ENCODE assay signal across 8 cellular contexts in genomic region chr5:115831163-115831768, GRCh38. TPM values are rescaled to one million over a fixed set of nuclear protein-coding genes. Genes with fewer than 3 reads are reported as not detected.
A peak's percentile ranks its signal among the peaks of the same experiment; 100 is the strongest.
DNase-seq lines count a peak whose midpoint lies in the region; ATAC-seq, FAIRE-seq and TF ChIP-seq lines count a peak whose summit lies in the region.

No MANE protein-coding gene starts in this region.

- DNase-seq in SIG-M5 treated with dmso at 0.1 percent for 504 hours (lab: John Stamatoyannopoulos, UW; ENCODE audit: unreplicated experiment) (peak; percentile 65), SIG-M5 (lab: John Stamatoyannopoulos, UW) (no peak), GM19239 (ENCODE audit: insufficient read length, low spot score) (no peak), SW480 (ENCODE audit: low spot score) (peak; percentile 37), frontal cortex (ENCODE audit: low spot score in 2 of 2) (peak in 1 of 2 donors; percentile 25), psoas muscle (no peak), posterior vena cava (ENCODE audit: low spot score) (no peak)

- TF ChIP-seq CTCF in psoas muscle (IDR thresholded peaks at IDR 0.05): peak; percentile 63

- no peaks in the 10 kb centered on the region for H3K27me3 ChIP-seq in psoas muscle (ENCODE audit: insufficient read depth in 3 of 3, low read length in 2 of 3)

- no peaks in the 10 kb centered on the region for H3K4me1 ChIP-seq in psoas muscle

- FAIRE-seq in GM19239 (lab: Jason Lieb, UNC): peak; percentile 64
- FAIRE-seq in frontal cortex (lab: Jason Lieb, UNC): peak; percentile 77

- H3K4me3 ChIP-seq in psoas muscle: no peak overlapping the region

- intact Hi-C loops in psoas muscle (cut with DNase I) (no loop called here), posterior vena cava (cut with DNase I) (no loop called here)

- H3K36me3 ChIP-seq in psoas muscle (ENCODE audit: insufficient read depth in 1 of 2, low read depth in 1 of 2): peaks cover 6 to 89% of the 10 kb centered on the region in 2 donors

- ATAC-seq in HG03442 (IDR thresholded peaks at IDR 0.05; ENCODE audit: unreplicated experiment): peak; percentile 70
- ATAC-seq in psoas muscle: peak in 2 of 4 donors; percentile 42 to 65

- H3K9me3 ChIP-seq in psoas muscle: no peaks in the 10 kb centered on the region

- 51 to 57% (median 51%) methylated on average over 2 of the region's 2 CpGs for WGBS in psoas muscle, 3 donors

- no peak overlapping the region for H3K27ac ChIP-seq in psoas muscle

RNA-seq across cellular contexts. Expression of gene ATG12, which starts 10.1 kb away (rescaled TPM):
- total RNA-seq in frontal cortex (69.3 TPM), psoas muscle (10 to 100 TPM; 20.3 to 32.8 (median 27.1) TPM), posterior vena cava (10 to 100 TPM; 41.2 to 42.0 TPM)
- polyA plus RNA-seq in psoas muscle: 10 to 100 TPM; 19.6 to 44.2 (median 36.2) TPM

RNA-seq across cellular contexts. Expression of gene AP3S1, which starts 10.5 kb away (rescaled TPM):
- 150 TPM for total RNA-seq in frontal cortex
- total RNA-seq in psoas muscle: 10 to 100 TPM; 20.2 to 29.6 (median 26.3) TPM
- 10 to 100 TPM; 24.8 to 30.8 (median 29.9) TPM for polyA plus RNA-seq in psoas muscle
- 10 to 100 TPM; 91.0 to 92.1 TPM for total RNA-seq in posterior vena cava

RNA-seq across cellular contexts. Expression of gene CDO1, which starts 14.8 kb away (rescaled TPM):
- 53.8 TPM for total RNA-seq in frontal cortex
- total RNA-seq in psoas muscle: 1 to 10 TPM; 1.0 to 2.7 (median 2.4) TPM
- polyA plus RNA-seq in psoas muscle: 1 to 10 TPM; 3.0 to 5.2 (median 4.6) TPM
- total RNA-seq in posterior vena cava: 1 to 10 TPM; 4.1 to 6.4 TPM

Comparison
In these comparisons a context has a peak if more than half of its experiments do, and no peak if none do; other contexts are left out.
1. DNase-seq: peak in SIG-M5 treated with dmso at 0.1 percent for 504 hours (single experiment) and SW480 (single experiment); none in SIG-M5 (single experiment), GM19239 (single experiment), psoas muscle (0 of 2) and posterior vena cava (single experiment).